Comparison of ENCODE assay signal across 16 cellular contexts in genomic region chr13:113418722-113419049, GRCh38. TPM values are rescaled to one million over a fixed set of nuclear protein-coding genes. Genes with fewer than 3 reads are reported as not detected.
A peak's percentile ranks its signal among the peaks of the same experiment; 100 is the strongest.
DNase-seq lines count a peak whose midpoint lies in the region; ATAC-seq and TF ChIP-seq lines count a peak whose summit lies in the region.
"Had no signal": no experiment of that assay in that cellular context is flagged by ENCODE, and none has a peak within 500 bp of the region (broad histone marks: within the 10 kb centered on the region; RNA-seq: fewer than 3 reads in every experiment).

No MANE protein-coding gene starts in this region.

- no peak overlapping the region for H3K4me3 ChIP-seq in left ventricle myocardium inferior
- H3K4me3 ChIP-seq in psoas muscle = no peak overlapping the region

- WGBS in psoas muscle, 3 donors = 91 to 100% (median 100%) methylated on average over 1 of the region's 1 CpG

- peak overlapping the region; percentile 42 for H3K27ac ChIP-seq in left ventricle myocardium inferior (replicated peaks)
- H3K27ac ChIP-seq in psoas muscle = peak overlapping the region; percentile 93

- ATAC-seq in left ventricle myocardium superior (no peak), psoas muscle (no peak), HG02763 (IDR thresholded peaks at IDR 0.05; ENCODE audit: unreplicated experiment) (no peak), GM19463 (IDR thresholded peaks at IDR 0.05; ENCODE audit: unreplicated experiment) (no peak), sciatic nerve (no peak)
- ATAC-seq: CD8-positive, alpha-beta T cell; HCT116 had no signal

- peaks cover 17% of the 10 kb centered on the region for H3K4me1 ChIP-seq in left ventricle myocardium inferior
- H3K4me1 ChIP-seq in psoas muscle = peaks cover 16% of the 10 kb centered on the region

- H3K36me3 ChIP-seq in left ventricle myocardium inferior (peaks cover 33% of the 10 kb centered on the region), psoas muscle (ENCODE audit: insufficient read depth in 1 of 2, low read depth in 1 of 2) (peaks cover 0 to 32% of the 10 kb centered on the region in 2 donors)

- no peaks in the 10 kb centered on the region for H3K9me3 ChIP-seq in left ventricle myocardium inferior (replicated peaks)
- no peaks in the 10 kb centered on the region for H3K9me3 ChIP-seq in psoas muscle

- DNase-seq in left ventricle myocardium inferior (no peak), left ventricle myocardium superior (no peak), NCI-H69 (lab: John Stamatoyannopoulos, UW) (peak; percentile 42), psoas muscle (no peak), sciatic nerve (ENCODE audit: low spot score) (no peak)
- DNase-seq: CD8-positive, alpha-beta T cell; COR-L47; DMS153; DMS79 treated with DMSO at 0.1 percent for 48 hours; EL had no signal

- intact Hi-C loops in left ventricle myocardium inferior (cut with micrococcal nuclease) = no loop called here
- intact Hi-C loops in left ventricle myocardium superior (cut with micrococcal nuclease) = no loop called here
- intact Hi-C loops in psoas muscle (cut with DNase I) = loop anchor here in 1 of 2 donors (5.0 kb wide), 1 partner anchor 34 kb away; the partner anchor contains the start of gene ADPRHL1
- intact Hi-C loops in sciatic nerve (cut with DNase I) = no loop called here

- H3K27me3 ChIP-seq in left ventricle myocardium inferior (ENCODE audit: low read depth) (peaks cover 6% of the 10 kb centered on the region), psoas muscle (ENCODE audit: insufficient read depth in 3 of 3, low read length in 2 of 3) (no peaks in the 10 kb centered on the region)

- no peak for TF ChIP-seq CTCF in left ventricle myocardium inferior (IDR thresholded peaks at IDR 0.05; ENCODE audit: borderline replicate concordance)
- no peak for TF ChIP-seq CTCF in psoas muscle (IDR thresholded peaks at IDR 0.05)

RNA-seq across cellular contexts. Expression of gene ADPRHL1, which starts 34.6 kb away (rescaled TPM):
- total RNA-seq in left ventricle myocardium inferior (484 TPM), left ventricle myocardium superior (442 TPM), psoas muscle (100 to 1,000 TPM; 186 to 776 (median 416) TPM), sciatic nerve (14.5 TPM)
- polyA plus RNA-seq in psoas muscle = 100 to 1,000 TPM; 219 to 326 (median 249) TPM

RNA-seq across cellular contexts. Expression of gene GRTP1, which starts 54.8 kb away (rescaled TPM):
- 1.6 TPM for total RNA-seq in left ventricle myocardium inferior
- total RNA-seq in left ventricle myocardium superior = 0.94 TPM
- 1 to 10 TPM; 1.5 to 4.5 (median 3.7) TPM for total RNA-seq in psoas muscle
- 1 to 10 TPM; 4.3 to 4.7 (median 4.4) TPM for polyA plus RNA-seq in psoas muscle
- 6.3 TPM for total RNA-seq in sciatic nerve
- total RNA-seq: B cell; CD8-positive, alpha-beta T cell had no signal
- polyA plus RNA-seq: CD14-positive monocyte, IgD-negative memory B cell had no signal

Comparison
In these comparisons a context has a peak if more than half of its experiments do, and no peak if none do; other contexts are left out.
1. RNA of gene ADPRHL1, which starts 34.6 kb away (total RNA-seq): 186 to 776 TPM in psoas muscle, 484 TPM in left ventricle myocardium inferior (single experiment) and 442 TPM in left ventricle myocardium superior (single experiment); 14.5 TPM in sciatic nerve (single experiment); every median in the first group is over 10 times any median in the second.